Comparison of ENCODE assay signal across 8 cellular contexts in the genomic region with DNA sequence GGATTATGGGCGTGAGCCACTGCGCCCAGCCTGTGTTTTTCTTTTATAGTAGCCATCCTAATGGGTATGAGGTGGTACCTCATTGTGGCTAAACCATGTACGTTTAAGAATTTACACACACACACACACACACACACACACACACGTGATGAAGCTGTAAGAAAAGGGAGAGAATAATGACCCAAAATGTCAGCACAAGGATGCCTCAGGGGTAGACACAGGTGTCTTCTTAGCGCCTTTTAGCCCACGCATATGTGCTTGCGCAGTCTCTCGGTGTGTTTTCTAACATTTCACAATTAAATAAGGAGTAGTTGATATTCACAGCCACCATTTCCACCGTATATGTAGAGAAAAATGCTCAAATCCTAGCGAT. TPM values are rescaled to one million over a fixed set of nuclear protein-coding genes. Genes with fewer than 3 reads are reported as not detected.
DNase-seq lines count a peak whose midpoint lies in the region; ATAC-seq and TF ChIP-seq lines count a peak whose summit lies in the region.

No MANE protein-coding gene starts in this region.

- peak overlapping the region; percentile 85 for H3K4me3 ChIP-seq in ACC112 (ENCODE audit: low read depth, low read length)
- H3K4me3 ChIP-seq in HFF-Myc (replicated peaks; ENCODE audit: low read depth, low read length): peak overlapping the region; percentile 65
- peak overlapping the region; percentile 96 to 99 for H3K4me3 ChIP-seq in ascending aorta
- H3K4me3 ChIP-seq in upper lobe of right lung: peak overlapping the region; percentile 78

- H3K27ac ChIP-seq in ACC112 (ENCODE audit: low read depth, low read length) (peak overlapping the region; percentile 58), ascending aorta (peak overlapping the region; percentile 89 to 92), upper lobe of right lung (peak overlapping the region; percentile 88)

- no peak for ATAC-seq in upper lobe of right lung
- ATAC-seq in esophagus mucosa: no peak
- no peak for ATAC-seq in GM21360 (IDR thresholded peaks at IDR 0.05; ENCODE audit: unreplicated experiment)

- no peaks in the 10 kb centered on the region for H3K9me3 ChIP-seq in ascending aorta
- no peaks in the 10 kb centered on the region for H3K9me3 ChIP-seq in upper lobe of right lung

- H2AFZ ChIP-seq in ACC112 (ENCODE audit: low read length, unreplicated experiment): peak overlapping the region; percentile 77

- H3K4me1 ChIP-seq in ACC112 (ENCODE audit: control insufficient read depth, insufficient read depth, low read length, unreplicated experiment) (peaks cover 11% of the 10 kb centered on the region), ascending aorta (peaks cover 5 to 30% of the 10 kb centered on the region in 2 donors), upper lobe of right lung (peaks cover 46% of the 10 kb centered on the region)

- H3K27me3 ChIP-seq in ACC112 (ENCODE audit: insufficient read depth, low read length) (no peaks in the 10 kb centered on the region), ascending aorta (no peaks in the 10 kb centered on the region), upper lobe of right lung (no peaks in the 10 kb centered on the region)

- H3K36me3 ChIP-seq in ACC112 (ENCODE audit: insufficient read depth, low read length): no peaks in the 10 kb centered on the region
- no peaks in the 10 kb centered on the region for H3K36me3 ChIP-seq in ascending aorta
- H3K36me3 ChIP-seq in upper lobe of right lung: no peaks in the 10 kb centered on the region

- TF ChIP-seq CTCF in HFF-Myc (IDR thresholded peaks at IDR 0.05; ENCODE audit: low read depth, low read length, missing control alignments) (no peak), ascending aorta (IDR thresholded peaks at IDR 0.05) (no peak), upper lobe of right lung (IDR thresholded peaks at IDR 0.05) (no peak)

- H3K79me2 ChIP-seq in ACC112 (ENCODE audit: control insufficient read depth, insufficient read depth, low read length, unreplicated experiment): peaks cover 32% of the 10 kb centered on the region

- intact Hi-C loops in ascending aorta (cut with DNase I) (no loop called here), upper lobe of right lung (cut with DNase I) (no loop called here)

- DNase-seq in HFF-Myc (ENCODE audit: extremely low read depth, low read depth): no peak
- no peak for DNase-seq in ascending aorta (ENCODE audit: low spot score in 2 of 2)
- peak; percentile 48 for DNase-seq in left kidney (ENCODE audit: low read depth, low spot score)
- no peak for DNase-seq in upper lobe of right lung
- no peak for DNase-seq in HuH-7.5 (ENCODE audit: low spot score)

RNA-seq across cellular contexts. Expression of gene PFKL, which starts 0.8 kb away (rescaled TPM):
- 153 TPM for total RNA-seq in ascending aorta
- 101 TPM for total RNA-seq in upper lobe of right lung
- 104 TPM for total RNA-seq in esophagus mucosa

RNA-seq across cellular contexts. Expression of gene AIRE, which starts 13.4 kb away (rescaled TPM):
- total RNA-seq in ascending aorta (0.75 TPM), upper lobe of right lung (not detected), esophagus mucosa (not detected)

RNA-seq across cellular contexts. Expression of gene DNMT3L, which starts 37.4 kb away (rescaled TPM):
- total RNA-seq in ascending aorta: not detected
- total RNA-seq in upper lobe of right lung: not detected
- total RNA-seq in esophagus mucosa: not detected

RNA-seq across cellular contexts. Expression of gene CFAP410, which starts 40.1 kb away (rescaled TPM):
- total RNA-seq in ascending aorta (68.5 TPM), upper lobe of right lung (25.4 TPM), esophagus mucosa (7.1 TPM)

RNA-seq across cellular contexts. Expression of gene TRPM2, which starts 54.4 kb away (rescaled TPM):
- 0.43 TPM for total RNA-seq in ascending aorta
- total RNA-seq in upper lobe of right lung: 10.0 TPM
- total RNA-seq in esophagus mucosa: 1.2 TPM
